1 cellular context compared by ENCODE assay signal in genomic region chr17:42304187-42305030, GRCh38.
TF ChIP-seq lines count a peak whose summit lies in the region.

No MANE protein-coding gene starts in this region.

TF ChIP-seq in HepG2, 621 proteins besides CTCF, POLR2A, EP300 and RAD21 (continued from another document and continues in another):
- TF ChIP-seq ZNF318 (CRISPR knock-in tag; IDR thresholded peaks at IDR 0.05) (no peak), ESRRA (CRISPR knock-in tag; IDR thresholded peaks at IDR 0.05; ENCODE audit: low read depth) (peak; percentile 89), CREB1 (IDR thresholded peaks at IDR 0.05) (no peak), CREB1 (CRISPR knock-in tag; IDR thresholded peaks at IDR 0.05) (no peak), THRA (CRISPR knock-in tag; IDR thresholded peaks at IDR 0.05; ENCODE audit: borderline replicate concordance) (no peak), ZMAT3 (CRISPR knock-in tag; conservative IDR thresholded peaks at IDR 0.05) (no peak), U2AF1 (optimal IDR thresholded peaks at IDR 0.05; ENCODE audit: low read depth, low read length) (no peak), SRSF1 (optimal IDR thresholded peaks at IDR 0.05; ENCODE audit: low read depth, low read length) (no peak), NKX3-1 (CRISPR knock-in tag; IDR thresholded peaks at IDR 0.05) (no peak), ZFP36 (IDR thresholded peaks at IDR 0.05; ENCODE audit: borderline replicate concordance, low read depth, low read length, partially characterized antibody) (no peak), ZNF12 (CRISPR knock-in tag; IDR thresholded peaks at IDR 0.05) (no peak), ZNF207 (IDR thresholded peaks at IDR 0.05; ENCODE audit: borderline replicate concordance) (no peak), ZNF510 (CRISPR knock-in tag; IDR thresholded peaks at IDR 0.05; ENCODE audit: low read depth) (no peak), SPEN (CRISPR knock-in tag; IDR thresholded peaks at IDR 0.05; ENCODE audit: low read depth) (0 out of 2 replicates have a peak, but pooled peaks have one; percentile 51), SETDB1 (CRISPR knock-in tag; IDR thresholded peaks at IDR 0.05; ENCODE audit: borderline replicate concordance) (no peak), ZNF367 (CRISPR knock-in tag; IDR thresholded peaks at IDR 0.05; ENCODE audit: borderline replicate concordance) (no peak), ZNF512 (CRISPR knock-in tag; IDR thresholded peaks at IDR 0.05) (peak; percentile 25; the same call in 1 of the 2 replicates), ELF4 (CRISPR knock-in tag; IDR thresholded peaks at IDR 0.05; ENCODE audit: borderline replicate concordance) (no peak), SYNCRIP (IDR thresholded peaks at IDR 0.05; ENCODE audit: insufficient read depth, low read depth, low read length) (no peak), RNF2 (conservative IDR thresholded peaks at IDR 0.05; ENCODE audit: low read depth) (no peak), HIC2 (CRISPR knock-in tag; IDR thresholded peaks at IDR 0.05; ENCODE audit: low read depth) (peak; percentile 32; the same call in 1 of the 2 replicates), REST (IDR thresholded peaks at IDR 0.05; ENCODE audit: borderline replicate concordance in 1 of 2, low read depth in 1 of 2, low read length in 2 of 2) (no peak), ZNF558 (CRISPR knock-in tag; IDR thresholded peaks at IDR 0.05; ENCODE audit: borderline replicate concordance) (no peak), GRHL1 (CRISPR knock-in tag; conservative IDR thresholded peaks at IDR 0.05) (no peak), KLF15 (CRISPR knock-in tag; IDR thresholded peaks at IDR 0.05; ENCODE audit: borderline replicate concordance) (no peak), RBFOX2 (IDR thresholded peaks at IDR 0.05; ENCODE audit: low read depth, low read length) (no peak), MAFF (IDR thresholded peaks at IDR 0.05; ENCODE audit: low read depth, low read length) (no peak), HOXA3 (CRISPR knock-in tag; IDR thresholded peaks at IDR 0.05) (peak; percentile 68), MNT (IDR thresholded peaks at IDR 0.05) (no peak), FOSL2 (CRISPR knock-in tag; IDR thresholded peaks at IDR 0.05) (peak; percentile 7; the same call in 1 of the 2 replicates), STAG1 (CRISPR knock-in tag; IDR thresholded peaks at IDR 0.05) (no peak), ZFX (CRISPR knock-in tag; IDR thresholded peaks at IDR 0.05; ENCODE audit: low read depth) (peak; percentile 18; the same call in 1 of the 2 replicates), ZNF639 (CRISPR knock-in tag; conservative IDR thresholded peaks at IDR 0.05) (no peak), CCDC6 (CRISPR knock-in tag; IDR thresholded peaks at IDR 0.05) (no peak)
